ENCODE assay signal across 12 cellular contexts in the genomic region with DNA sequence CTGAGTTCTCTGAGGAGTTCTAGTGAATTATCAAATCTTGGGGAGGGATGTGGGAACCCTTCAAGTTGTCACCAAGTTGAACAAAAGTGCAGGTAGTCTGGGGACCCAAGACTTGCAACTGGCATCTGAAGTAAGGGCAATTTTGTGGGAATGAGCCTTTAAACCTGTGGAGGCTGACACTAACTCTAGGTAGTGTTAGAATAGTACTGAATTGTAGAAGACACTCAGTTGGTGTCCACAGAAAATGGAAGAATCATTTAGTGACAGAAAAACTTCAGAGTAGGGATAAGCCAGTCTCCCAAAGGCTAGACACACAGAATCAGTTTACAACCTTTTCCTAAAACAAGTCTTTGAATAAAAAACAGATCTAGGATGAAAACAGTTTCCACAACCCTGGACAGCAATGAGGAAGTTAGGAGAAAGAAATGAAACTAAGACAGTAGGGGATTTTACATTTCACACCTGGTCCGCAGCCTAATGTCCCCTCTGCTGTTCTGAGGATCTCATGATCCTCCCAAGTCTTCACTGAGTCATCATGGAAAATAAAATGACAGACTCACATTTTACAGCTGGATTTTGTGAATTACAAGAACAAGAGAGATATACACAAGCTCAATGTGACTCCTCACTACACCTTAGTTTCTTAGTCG. TPM values are rescaled to one million over a fixed set of nuclear protein-coding genes. Genes with fewer than 3 reads are reported as not detected.
A peak's percentile ranks its signal among the peaks of the same experiment; 100 is the strongest.
DNase-seq lines count a peak whose midpoint lies in the region; ATAC-seq, FAIRE-seq and TF ChIP-seq lines count a peak whose summit lies in the region.
"Had no signal": no experiment of that assay in that cellular context is flagged by ENCODE, and none has a peak within 500 bp of the region (broad histone marks: within the 10 kb centered on the region; RNA-seq: fewer than 3 reads in every experiment).

No MANE protein-coding gene starts in this region.

- intact Hi-C loops in K562 (cut with micrococcal nuclease) (no loop called here), Caco-2 (cut with micrococcal nuclease; ENCODE audit: unreplicated experiment) (no loop called here)

- no peak overlapping the region for H2AFZ ChIP-seq in K562 (ENCODE audit: low read depth, low read length)

- peak; percentile 51 for ATAC-seq in GM18519 (IDR thresholded peaks at IDR 0.05; ENCODE audit: low FRiP score, unreplicated experiment)
- ATAC-seq in GM21515 (IDR thresholded peaks at IDR 0.05; ENCODE audit: unreplicated experiment) = peak; percentile 66
- peak; percentile 78 for ATAC-seq in HG03066 (IDR thresholded peaks at IDR 0.05; ENCODE audit: low read depth, unreplicated experiment)
- peak; percentile 43 for ATAC-seq in K562

- no peaks in the 10 kb centered on the region for H3K9me1 ChIP-seq in K562 (ENCODE audit: control insufficient read depth, insufficient read depth, low read length)

- DNase-seq in K562 (ENCODE audit: extremely low read depth in 1 of 4, low spot score in 3 of 4) = no peak
- DNase-seq in type B pancreatic cell (ENCODE audit: extremely low spot score, unreplicated experiment) = no peak
- no peak for DNase-seq in Caco-2
- DNase-seq in effector CD4-positive, alpha-beta T cell = no peak
- no peak for DNase-seq in activated CD4-positive, alpha-beta T cell treated with anti-CD3 and anti-CD28 coated beads, Interleukin-2, amount 50 U/mL, for 1 hour
- DNase-seq: activated CD4-positive, alpha-beta T cell treated with anti-CD3 and anti-CD28 coated beads, Interleukin-2, amount 10 ng/mL, durations not matched to agents 7 days and 5 days; activated naive CD8-positive, alpha-beta T cell treated with anti-CD3 and anti-CD28 coated beads, Interleukin-2, amount 10 ng/mL, durations not matched to agents 7 days and 5 days had no signal

- H3K36me3 ChIP-seq in K562 (ENCODE audit: control insufficient read depth, insufficient read depth, low read length) (no peaks in the 10 kb centered on the region), Caco-2 (ENCODE audit: control insufficient read depth, insufficient read depth, low read length) (no peaks in the 10 kb centered on the region)
- H3K36me3 ChIP-seq: BLaER1 treated with 17β-estradiol and CSF1 and Interleukin-3, amounts not matched to agents 10 nM and 100 nM had no signal

- H3K27me3 ChIP-seq in K562 (ENCODE audit: control insufficient read depth in 2 of 2, insufficient read depth in 2 of 2, low read length in 2 of 2) (peaks cover 0 to 2% of the 10 kb centered on the region in 2 experiments; a peak in 2 of 5 replicates), Caco-2 (replicated peaks; ENCODE audit: control insufficient read depth, insufficient read depth, low read length) (no peaks in the 10 kb centered on the region)
- H3K27me3 ChIP-seq: BLaER1 treated with 17β-estradiol and CSF1 and Interleukin-3, amounts not matched to agents 10 nM and 100 nM had no signal

- CTCF ChIA-PET in K562 (lab: Yijun Ruan, JAX; ENCODE audit: low intra/inter-chr PET ratio) (no interaction called here), Caco-2 (lab: Charles Lee) (no interaction called here)

- no peak for TF ChIP-seq CTCF in K562 (IDR thresholded peaks at IDR 0.05 in 2 of 3, conservative IDR thresholded peaks at IDR 0.05 in 1 of 3; ENCODE audit: insufficient read depth in 2 of 3, low read depth in 1 of 3, low read length in 3 of 3)
- TF ChIP-seq CTCF in type B pancreatic cell (conservative IDR thresholded peaks at IDR 0.05) = no peak
- no peak for TF ChIP-seq CTCF in Caco-2 (IDR thresholded peaks at IDR 0.05; ENCODE audit: insufficient read depth in 1 of 2, low read depth in 1 of 2, low read length in 1 of 2, severe bottlenecking in 1 of 2, unreplicated experiment in 1 of 2)

- no peak overlapping the region for H3K27ac Mint-ChIP-seq in type B pancreatic cell
- no peak overlapping the region for H3K27ac Mint-ChIP-seq in Caco-2 (ENCODE audit: unreplicated experiment)
- H3K27ac Mint-ChIP-seq: activated CD4-positive, alpha-beta T cell treated with anti-CD3 and anti-CD28 coated beads, Interleukin-2, amount 10 ng/mL, durations not matched to agents 7 days and 5 days; activated naive CD8-positive, alpha-beta T cell treated with anti-CD3 and anti-CD28 coated beads, Interleukin-2, amount 10 ng/mL, durations not matched to agents 7 days and 5 days; dendritic cell treated with granulocyte-macrophage colony-stimulating factor and Interleukin-4, amounts not matched to agents 40 ng/mL and 50 ng/mL, for 4 days had no signal

- WGBS in K562 (ENCODE audit: insufficient coverage, low coverage, missing lambda C conversion rate) = 0% methylated on average over 2 of the region's 2 CpGs

- no peak for TF ChIP-seq EP300 in K562 (IDR thresholded peaks at IDR 0.05; ENCODE audit: low read length)

- H3K36me3 Mint-ChIP-seq in type B pancreatic cell (no peaks in the 10 kb centered on the region), Caco-2 (ENCODE audit: insufficient read depth, unreplicated experiment) (no peaks in the 10 kb centered on the region)
- H3K36me3 Mint-ChIP-seq: activated naive CD8-positive, alpha-beta T cell treated with anti-CD3 and anti-CD28 coated beads, Interleukin-2, amount 10 ng/mL, durations not matched to agents 7 days and 5 days had no signal

- POLR2A ChIA-PET in K562 (lab: Yijun Ruan, JAX) (interaction anchor here (0.7 to 1.9 kb wide), 3 partner anchors 11 to 27 kb away, joined by 4 to 5 read pairs (median 5); a partner anchor contains a TSS), Caco-2 (lab: Charles Lee) (no interaction called here)

- no peak overlapping the region for H3K9ac ChIP-seq in K562 (ENCODE audit: insufficient read depth in 1 of 2, low read depth in 2 of 2, low read length in 2 of 2)
- H3K9ac ChIP-seq: BLaER1 treated with 17β-estradiol and CSF1 and Interleukin-3, amounts not matched to agents 10 nM and 100 nM had no signal

- no peaks in the 10 kb centered on the region for H3K4me1 ChIP-seq in K562 (replicated peaks in 1 of 2; ENCODE audit: control insufficient read depth in 2 of 2, insufficient read depth in 2 of 2, low read length in 2 of 2)
- no peaks in the 10 kb centered on the region for H3K4me1 ChIP-seq in Caco-2

- H3K9me3 ChIP-seq in K562 (replicated peaks; ENCODE audit: control insufficient read depth, insufficient read depth, low read depth, low read length) (no peaks in the 10 kb centered on the region), Caco-2 (no peaks in the 10 kb centered on the region)
- H3K9me3 ChIP-seq: BLaER1 treated with 17β-estradiol and CSF1 and Interleukin-3, amounts not matched to agents 10 nM and 100 nM had no signal

- FAIRE-seq in K562 (lab: Jason Lieb, UNC) = peak; percentile 37

- H3K4me3 ChIP-seq in K562 (no peak overlapping the region), Caco-2 (ENCODE audit: low read depth, low read length) (no peak overlapping the region)
- H3K4me3 ChIP-seq: BLaER1 treated with 17β-estradiol and CSF1 and Interleukin-3, amounts not matched to agents 10 nM and 100 nM had no signal

- TF ChIP-seq POLR2A in K562 (conservative IDR thresholded peaks at IDR 0.05) = no peak

- no peaks in the 10 kb centered on the region for H3K79me2 ChIP-seq in K562 (ENCODE audit: control insufficient read depth, insufficient read depth, low read length)

- no peaks in the 10 kb centered on the region for H3K4me1 Mint-ChIP-seq in type B pancreatic cell (ENCODE audit: unreplicated experiment)
- H3K4me1 Mint-ChIP-seq in Caco-2 (ENCODE audit: low read depth, unreplicated experiment) = no peaks in the 10 kb centered on the region
- H3K4me1 Mint-ChIP-seq: activated CD4-positive, alpha-beta T cell treated with anti-CD3 and anti-CD28 coated beads, Interleukin-2, amount 10 ng/mL, durations not matched to agents 7 days and 5 days; activated naive CD8-positive, alpha-beta T cell treated with anti-CD3 and anti-CD28 coated beads, Interleukin-2, amount 10 ng/mL, durations not matched to agents 7 days and 5 days had no signal

- in situ Hi-C loops in K562 (cut with MboI) = no loop called here

- no peak overlapping the region for H3K4me2 ChIP-seq in K562 (ENCODE audit: insufficient read depth, low read length)

- BruUV-seq in K562 (replicated peaks; lab: Mats Ljungman, UMichigan) = no TSS peak
- BruUV-seq in Caco-2 (replicated peaks; lab: Mats Ljungman, UMichigan) = no TSS peak

- H3K4me3 Mint-ChIP-seq in type B pancreatic cell (no peak overlapping the region), Caco-2 (ENCODE audit: unreplicated experiment) (no peak overlapping the region)
- H3K4me3 Mint-ChIP-seq: activated CD4-positive, alpha-beta T cell treated with anti-CD3 and anti-CD28 coated beads, Interleukin-2, amount 10 ng/mL, durations not matched to agents 7 days and 5 days; activated naive CD8-positive, alpha-beta T cell treated with anti-CD3 and anti-CD28 coated beads, Interleukin-2, amount 10 ng/mL, durations not matched to agents 7 days and 5 days; dendritic cell treated with granulocyte-macrophage colony-stimulating factor and Interleukin-4, amounts not matched to agents 40 ng/mL and 50 ng/mL, for 4 days had no signal

- H3K27ac ChIP-seq in K562 (ENCODE audit: extremely low read depth, low read depth, low read length) = no peak overlapping the region
- H3K27ac ChIP-seq: BLaER1 treated with 17β-estradiol and CSF1 and Interleukin-3, amounts not matched to agents 10 nM and 100 nM had no signal

- no peaks in the 10 kb centered on the region for H3K27me3 Mint-ChIP-seq in type B pancreatic cell
- peaks cover 7% of the 10 kb centered on the region for H3K27me3 Mint-ChIP-seq in Caco-2 (ENCODE audit: insufficient read depth, unreplicated experiment)

- H4K20me1 ChIP-seq in K562 (replicated peaks; ENCODE audit: control insufficient read depth, insufficient read depth, low read length) = no peaks in the 10 kb centered on the region
- H4K20me1 ChIP-seq: BLaER1 treated with 17β-estradiol and CSF1 and Interleukin-3, amounts not matched to agents 10 nM and 100 nM had no signal

- H3K9me3 Mint-ChIP-seq in type B pancreatic cell (no peaks in the 10 kb centered on the region), Caco-2 (ENCODE audit: unreplicated experiment) (no peaks in the 10 kb centered on the region)
- H3K9me3 Mint-ChIP-seq: activated CD4-positive, alpha-beta T cell treated with anti-CD3 and anti-CD28 coated beads, Interleukin-2, amount 10 ng/mL, durations not matched to agents 7 days and 5 days; activated naive CD8-positive, alpha-beta T cell treated with anti-CD3 and anti-CD28 coated beads, Interleukin-2, amount 10 ng/mL, durations not matched to agents 7 days and 5 days; dendritic cell treated with granulocyte-macrophage colony-stimulating factor and Interleukin-4, amounts not matched to agents 40 ng/mL and 50 ng/mL, for 4 days had no signal

- no peak for TF ChIP-seq RAD21 in K562 (CRISPR knock-in tag; conservative IDR thresholded peaks at IDR 0.05 in 1 of 2, IDR thresholded peaks at IDR 0.05 in 1 of 2)

RNA-seq across cellular contexts. Expression of a gene that starts 23.0 kb away (rescaled TPM):
- 16.8 and 65.4 TPM in 2 replicates for total RNA-seq in K562 (2011; cell fraction: chromatin; rRNA removed; ENCODE audit: low replicate concordance)
- 11.8 and 15.3 TPM in 2 replicates for total RNA-seq in K562 (2011; cell fraction: nucleolus; rRNA removed)
- total RNA-seq in K562 (2011; cell fraction: nucleoplasm; rRNA removed) = 29.0 and 51.5 TPM in 2 replicates
- total RNA-seq in K562 (2014; rRNA removed) (19.8 and 22.8 TPM in 2 replicates), K562 (2014; rRNA removed; fragmentation: Illumina TruSeq; extraction: Trizol) (50.4 and 59.3 TPM in 2 replicates), K562 (2015; rRNA removed; fragmentation: Illumina TruSeq; extraction: Trizol) (38.8 and 43.9 TPM in 2 replicates), K562 (2021) (37.0 and 38.1 TPM in 2 replicates), type B pancreatic cell (ENCODE audit: low replicate concordance) (14.5 and 20.7 TPM in 2 replicates), Caco-2 (2022) (13.7 and 14.6 TPM in 2 replicates)
- polyA plus RNA-seq in K562 (2011; rRNA removed) (38.2 and 54.6 TPM in 2 replicates), K562 (2014; fragmentation: Illumina TruSeq; extraction: Trizol) (50.3 and 58.0 TPM in 2 replicates), K562 (2014; fragmentation: Nextera tagmentation; extraction: Ambion mirVana) (100 to 1,000 TPM; 216 to 233 TPM), K562 (2014; rRNA removed) (36.0 and 43.8 TPM in 2 replicates)
- polyA plus RNA-seq in K562 (2011; cell fraction: cytosol; rRNA removed) = 8.1 and 14.7 TPM in 2 replicates
- polyA plus RNA-seq in K562 (2011; cell fraction: nucleus; rRNA removed) = 19.7 and 49.3 TPM in 2 replicates
- 34.5 and 42.1 TPM in 2 replicates for polyA plus RNA-seq in K562 (2012)
- 54.3 and 56.3 TPM in 2 replicates for polyA minus RNA-seq in K562 (2011; rRNA and poly(A)+ RNA removed)
- polyA minus RNA-seq in K562 (2011; cell fraction: cytosol; rRNA and poly(A)+ RNA removed) = 12.3 and 13.2 TPM in 2 replicates
- 27.2 and 55.6 TPM in 2 replicates for polyA minus RNA-seq in K562 (2011; cell fraction: nucleus; rRNA and poly(A)+ RNA removed)
